18 cellular contexts compared by ENCODE assay signal in the genomic region with DNA sequence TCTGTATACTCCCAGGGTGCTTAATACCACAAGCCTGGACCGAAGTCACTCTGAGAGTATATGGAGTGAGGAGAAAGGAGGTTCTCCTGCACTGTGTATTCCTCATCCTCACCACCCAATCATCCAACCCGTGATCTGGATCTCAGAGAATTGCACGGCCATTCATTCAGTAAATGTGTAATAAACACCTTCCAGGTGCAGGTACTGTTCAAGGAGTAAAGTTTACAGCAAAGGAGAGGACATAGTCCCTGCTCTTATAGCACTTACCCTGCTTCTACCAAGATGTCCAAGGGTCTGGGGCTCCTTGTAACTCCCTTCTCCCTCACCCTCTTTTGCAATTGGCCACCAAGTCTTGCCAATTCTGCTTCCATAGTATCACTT.
DNase-seq lines count a peak whose midpoint lies in the region; ATAC-seq and TF ChIP-seq lines count a peak whose summit lies in the region.
"Had no signal": no experiment of that assay in that cellular context is flagged by ENCODE, and none has a peak within 500 bp of the region (broad histone marks: within the 10 kb centered on the region; RNA-seq: fewer than 3 reads in every experiment).

No MANE protein-coding gene starts in this region.

- H3K27me3 ChIP-seq in CD8-positive, alpha-beta T cell (ENCODE audit: insufficient read depth, low read length), result no peaks in the 10 kb centered on the region
- H3K27me3 ChIP-seq in MM.1S (replicated peaks; ENCODE audit: insufficient read depth, low read length) (no peaks in the 10 kb centered on the region), trophoblast cell (ENCODE audit: insufficient read depth, low read length) (no peaks in the 10 kb centered on the region)
- H3K27me3 ChIP-seq: adrenal gland had no signal

- no peak overlapping the region; the same call in 1 of the 2 replicates for H2AFZ ChIP-seq in MM.1S (ENCODE audit: low read length)
- no peak overlapping the region for H2AFZ ChIP-seq in trophoblast cell (ENCODE audit: insufficient read depth, low read length, poor library complexity)

- peak overlapping the region; percentile 15 for H4K91ac ChIP-seq in trophoblast cell (ENCODE audit: low read depth, low read length)

- no peak overlapping the region for H4K8ac ChIP-seq in trophoblast cell (ENCODE audit: low read depth, low read length)

- no peak overlapping the region for H3K14ac ChIP-seq in trophoblast cell (ENCODE audit: low read length)

- intact Hi-C loops in CD8-positive, alpha-beta T cell (cut with DNase I, micrococcal nuclease), result no loop called here
- intact Hi-C loops in dendritic cell treated with granulocyte-macrophage colony-stimulating factor and Interleukin-4, amounts not matched to agents 40 ng/mL and 50 ng/mL, for 4 days (cut with micrococcal nuclease), result loop anchor here (10.0 kb wide), 1 partner anchor 52 kb away; no protein-coding TSS in a partner anchor

- no peak overlapping the region for H3K4me3 Mint-ChIP-seq in CD8-positive, alpha-beta T cell
- H3K4me3 Mint-ChIP-seq in dendritic cell treated with granulocyte-macrophage colony-stimulating factor and Interleukin-4, amounts not matched to agents 40 ng/mL and 50 ng/mL, for 4 days, result no peak overlapping the region
- H3K4me3 Mint-ChIP-seq: activated T-cell treated with anti-CD3 and anti-CD28 coated beads, Interleukin-2, amount 50 U/mL, for 24 hours; HFFc6 had no signal

- peaks cover 5% of the 10 kb centered on the region; the same call in 1 of the 2 replicates for H3F3A ChIP-seq in MM.1S (ENCODE audit: insufficient read depth, low read length)

- H3K79me1 ChIP-seq in trophoblast cell (ENCODE audit: low read length), result no peaks in the 10 kb centered on the region

- no peaks in the 10 kb centered on the region for H3K36me3 Mint-ChIP-seq in CD8-positive, alpha-beta T cell
- H3K36me3 Mint-ChIP-seq in dendritic cell treated with granulocyte-macrophage colony-stimulating factor and Interleukin-4, amounts not matched to agents 40 ng/mL and 50 ng/mL, for 4 days (ENCODE audit: low read depth), result no peaks in the 10 kb centered on the region

- no peak for ATAC-seq in CD8-positive, alpha-beta T cell
- ATAC-seq in HG03175 (IDR thresholded peaks at IDR 0.05; ENCODE audit: unreplicated experiment) (no peak), GM21367 (IDR thresholded peaks at IDR 0.05; ENCODE audit: unreplicated experiment) (no peak)

- WGBS in trophoblast cell (ENCODE audit: extremely low coverage, insufficient coverage, insufficient read length), result no CpG with 5 or more reads among the region's 3 CpGs

- no peaks in the 10 kb centered on the region for H4K20me1 ChIP-seq in MM.1S (ENCODE audit: insufficient read depth, low read length)

- peak overlapping the region; percentile 66 for H3K27ac Mint-ChIP-seq in CD8-positive, alpha-beta T cell
- peak overlapping the region; percentile 36 for H3K27ac Mint-ChIP-seq in dendritic cell treated with granulocyte-macrophage colony-stimulating factor and Interleukin-4, amounts not matched to agents 40 ng/mL and 50 ng/mL, for 4 days
- H3K27ac Mint-ChIP-seq: HFFc6 had no signal

- POLR2A ChIA-PET in CD8-positive, alpha-beta T cell (lab: Charles Lee), result interaction anchor here (1.1 kb wide), 1 partner anchor 19 kb away, joined by 3 read pairs; no protein-coding TSS in a partner anchor

- no peaks in the 10 kb centered on the region for H3K9me3 ChIP-seq in CD8-positive, alpha-beta T cell (ENCODE audit: low read length)
- H3K9me3 ChIP-seq in MM.1S (replicated peaks; ENCODE audit: insufficient read depth, low read length), result no peaks in the 10 kb centered on the region
- no peaks in the 10 kb centered on the region for H3K9me3 ChIP-seq in trophoblast cell (ENCODE audit: insufficient read depth, low read depth, low read length)
- H3K9me3 ChIP-seq: adrenal gland, thoracic aorta had no signal

- DNase-seq in CD8-positive, alpha-beta T cell, result no peak
- no peak for DNase-seq in MM.1S
- no peak for DNase-seq in trophoblast cell
- no peak for DNase-seq in HT-29 (ENCODE audit: low spot score)
- DNase-seq: caudate nucleus; foreskin melanocyte; GDM1; HFFc6; NCI-H187 treated with DMSO at 0.1 percent for 48 hours; NCI-H446 treated with DMSO at 0.1 percent for 48 hours; stimulated activated CD4-positive, alpha-beta T cell treated with anti-CD3 and anti-CD28 coated beads, Interleukin-4, amount 100 ng/mL, for 1 hour; T-helper 9 cell had no signal

- no peak overlapping the region for H3K18ac ChIP-seq in trophoblast cell (ENCODE audit: low read length)

- H3K27me3 Mint-ChIP-seq in CD8-positive, alpha-beta T cell (ENCODE audit: low read depth), result no peaks in the 10 kb centered on the region
- peaks cover 3% of the 10 kb centered on the region for H3K27me3 Mint-ChIP-seq in dendritic cell treated with granulocyte-macrophage colony-stimulating factor and Interleukin-4, amounts not matched to agents 40 ng/mL and 50 ng/mL, for 4 days
- H3K27me3 Mint-ChIP-seq: activated T-cell treated with anti-CD3 and anti-CD28 coated beads, Interleukin-2, amount 50 U/mL, for 24 hours had no signal

- TF ChIP-seq CTCF in CD8-positive, alpha-beta T cell (IDR thresholded peaks at IDR 0.05), result no peak
- no peak for TF ChIP-seq CTCF in MM.1S (IDR thresholded peaks at IDR 0.05; ENCODE audit: low read length)

- H3K9me3 Mint-ChIP-seq in CD8-positive, alpha-beta T cell, result no peaks in the 10 kb centered on the region
- H3K9me3 Mint-ChIP-seq in dendritic cell treated with granulocyte-macrophage colony-stimulating factor and Interleukin-4, amounts not matched to agents 40 ng/mL and 50 ng/mL, for 4 days, result no peaks in the 10 kb centered on the region
- H3K9me3 Mint-ChIP-seq: activated T-cell treated with anti-CD3 and anti-CD28 coated beads, Interleukin-2, amount 50 U/mL, for 24 hours; HFFc6 had no signal

- CTCF ChIA-PET in CD8-positive, alpha-beta T cell (lab: Charles Lee), result interaction anchor here (1.3 kb wide), 1 partner anchor 18 kb away, joined by 3 read pairs; no protein-coding TSS in a partner anchor

- no peak overlapping the region for H3K4ac ChIP-seq in trophoblast cell (ENCODE audit: low read depth, low read length)

- H2BK12ac ChIP-seq in trophoblast cell (ENCODE audit: low read length), result no peak overlapping the region

- H2AK5ac ChIP-seq in trophoblast cell (ENCODE audit: low read length), result no peak overlapping the region

- no peaks in the 10 kb centered on the region for H3K36me3 ChIP-seq in CD8-positive, alpha-beta T cell (ENCODE audit: insufficient read depth, low read length)
- H3K36me3 ChIP-seq in MM.1S (replicated peaks; ENCODE audit: insufficient read depth, low read length), result no peaks in the 10 kb centered on the region
- H3K36me3 ChIP-seq in trophoblast cell (ENCODE audit: control insufficient read depth in 1 of 2, insufficient read depth in 2 of 2, low read length in 2 of 2), result no peaks in the 10 kb centered on the region
- H3K36me3 ChIP-seq: adrenal gland, thoracic aorta had no signal

- H3K23ac ChIP-seq in trophoblast cell (ENCODE audit: low read length), result no peak overlapping the region

- no peaks in the 10 kb centered on the region for H3K79me2 ChIP-seq in MM.1S (ENCODE audit: low read length)
- H3K79me2 ChIP-seq in trophoblast cell (ENCODE audit: control insufficient read depth, insufficient read depth, low read length, poor library complexity), result no peaks in the 10 kb centered on the region

- peak overlapping the region; percentile 11 for H2BK120ac ChIP-seq in trophoblast cell (ENCODE audit: insufficient read depth, low read length, poor library complexity)

- H3K9me2 ChIP-seq in MM.1S (replicated peaks; ENCODE audit: insufficient read depth, low read length), result no peaks in the 10 kb centered on the region

- H3K4me1 Mint-ChIP-seq in CD8-positive, alpha-beta T cell (ENCODE audit: low read depth), result peaks cover 28% of the 10 kb centered on the region
- peaks cover 58% of the 10 kb centered on the region for H3K4me1 Mint-ChIP-seq in dendritic cell treated with granulocyte-macrophage colony-stimulating factor and Interleukin-4, amounts not matched to agents 40 ng/mL and 50 ng/mL, for 4 days (ENCODE audit: low read depth)

- no peak overlapping the region for H3K9ac ChIP-seq in MM.1S (ENCODE audit: low read length)
- H3K9ac ChIP-seq in trophoblast cell (ENCODE audit: low read length), result no peak overlapping the region

- no peak overlapping the region for H3K27ac ChIP-seq in CD8-positive, alpha-beta T cell (ENCODE audit: low read depth, low read length)
- H3K27ac ChIP-seq in MM.1S (ENCODE audit: low read length), result peak overlapping the region; percentile 38; the same call in 1 of the 2 replicates
- no peak overlapping the region for H3K27ac ChIP-seq in trophoblast cell (ENCODE audit: low read depth, low read length)
- H3K27ac ChIP-seq: thoracic aorta had no signal

- no peak overlapping the region for H4K12ac ChIP-seq in trophoblast cell (ENCODE audit: low read depth, low read length)

- no peak overlapping the region for H3K4me3 ChIP-seq in CD8-positive, alpha-beta T cell (ENCODE audit: low read depth, low read length)
- H3K4me3 ChIP-seq in MM.1S (ENCODE audit: low read length) (no peak overlapping the region), trophoblast cell (ENCODE audit: low read depth, low read length) (no peak overlapping the region)
- H3K4me3 ChIP-seq: adrenal gland, thoracic aorta had no signal

- H2BK5ac ChIP-seq in trophoblast cell (ENCODE audit: low read depth, low read length, poor library complexity), result no peak overlapping the region

- peaks cover 14% of the 10 kb centered on the region for H3K4me1 ChIP-seq in CD8-positive, alpha-beta T cell (ENCODE audit: insufficient read depth, low read length)
- H3K4me1 ChIP-seq in MM.1S (ENCODE audit: low read length), result peaks cover 27% of the 10 kb centered on the region
- peaks cover 4 to 10% of the 10 kb centered on the region in 2 experiments for H3K4me1 ChIP-seq in trophoblast cell (ENCODE audit: control insufficient read depth in 1 of 2, insufficient read depth in 2 of 2, low read length in 2 of 2)

- H3K4me2 ChIP-seq in MM.1S (ENCODE audit: low read depth, low read length) (peak overlapping the region; percentile 22; the same call in 1 of the 2 replicates), trophoblast cell (ENCODE audit: low read length) (no peak overlapping the region)
